Comparison of ENCODE assay signal across 8 cellular contexts in the genomic region with DNA sequence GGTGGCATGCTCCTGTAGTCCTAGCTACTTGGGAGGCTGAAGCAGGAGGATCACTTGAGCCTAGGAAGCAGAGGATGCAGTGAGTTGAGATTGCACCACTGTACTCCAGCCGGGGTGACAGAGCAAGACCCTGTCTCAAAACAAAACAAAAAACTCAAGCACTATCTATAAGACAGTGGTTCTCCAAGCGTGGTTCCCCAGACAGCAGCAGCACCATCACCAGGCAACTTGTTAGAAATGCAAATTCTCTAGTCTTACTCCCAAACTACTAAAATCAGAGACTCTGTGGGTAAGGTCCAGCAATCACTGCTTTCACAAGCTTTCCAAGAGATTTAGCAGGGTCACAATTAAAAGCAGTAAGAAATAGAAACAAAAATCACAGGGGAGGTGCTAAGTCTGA.
DNase-seq lines count a peak whose midpoint lies in the region; ATAC-seq, FAIRE-seq and TF ChIP-seq lines count a peak whose summit lies in the region.
"Not testable (repeated sequence)": the region's sequence is repeated elsewhere in the genome, so short reads cannot be mapped to it uniquely, and the experiment has no call there.

No MANE protein-coding gene starts in this region.

- not testable (repeated sequence) for H2AFZ ChIP-seq in GM12878 (ENCODE audit: control insufficient read depth, low read depth, low read length)

- RAD21 ChIA-PET in GM12878 (lab: Charles Lee; ENCODE audit: unreplicated experiment), result not testable (repeated sequence)

- intact Hi-C loops in GM12878 (cut with micrococcal nuclease; ENCODE audit: unreplicated experiment), result not testable (repeated sequence)

- H4K20me1 ChIP-seq in DOHH2 (ENCODE audit: control insufficient read depth, insufficient read depth, low read depth, low read length); GM12878 (ENCODE audit: control insufficient read depth, insufficient read depth): not testable (repeated sequence)

- H3K27ac Mint-ChIP-seq in nephron progenitor cell, result peak overlapping the region; percentile 44

- TF ChIP-seq RAD21 in GM12878 (IDR thresholded peaks at IDR 0.05; ENCODE audit: insufficient read depth, low read depth, low read length), result 0 out of 2 replicates have a peak, but pooled peaks have one; percentile 15

- not testable (repeated sequence) for H3K9ac ChIP-seq in GM12878 (ENCODE audit: control insufficient read depth, insufficient read depth, low read length)

- not testable (repeated sequence) for H3K27me3 Mint-ChIP-seq in nephron progenitor cell (ENCODE audit: low read depth, poor library complexity)

- CTCF ChIA-PET in GM12878 (lab: Yijun Ruan, JAX), result interaction anchor here (1.2 kb wide), 1 partner anchor 421 kb away, joined by 4 read pairs; no protein-coding TSS in a partner anchor

- H3K27ac ChIP-seq in DOHH2 (ENCODE audit: low read depth, low read length); GM12878 (ENCODE audit: control insufficient read depth, insufficient read depth): not testable (repeated sequence)

- H3K36me3 ChIP-seq in DOHH2 (ENCODE audit: control insufficient read depth, low read length); GM12878 (ENCODE audit: control insufficient read depth in 2 of 2, insufficient read depth in 2 of 2, low read length in 1 of 2): not testable (repeated sequence)

- TF ChIP-seq CTCF in DOHH2 (IDR thresholded peaks at IDR 0.05; ENCODE audit: low read depth, low read length, poor library complexity, severe bottlenecking), result peak; percentile 53
- TF ChIP-seq CTCF in GM12878 (IDR thresholded peaks at IDR 0.05 in 2 of 3, conservative IDR thresholded peaks at IDR 0.05 in 1 of 3; ENCODE audit: control insufficient read depth in 2 of 3, extremely low read depth in 1 of 3, insufficient read depth in 1 of 3, low read depth in 3 of 3, low read length in 3 of 3); nephron progenitor cell (IDR thresholded peaks at IDR 0.05): not testable (repeated sequence)

- H3K4me2 ChIP-seq in DOHH2 (ENCODE audit: low read length), result peak overlapping the region; percentile 34
- not testable (repeated sequence) for H3K4me2 ChIP-seq in GM12878 (ENCODE audit: control insufficient read depth, insufficient read depth)

- not testable (repeated sequence) for H3K27me3 ChIP-seq in DOHH2 (ENCODE audit: control insufficient read depth, low read length); GM12878 (replicated peaks in 1 of 2; ENCODE audit: control insufficient read depth in 2 of 2, insufficient read depth in 2 of 2, low read length in 1 of 2)

- not testable (repeated sequence) for TF ChIP-seq EP300 in GM12878 (IDR thresholded peaks at IDR 0.05; ENCODE audit: borderline replicate concordance in 1 of 2, control insufficient read depth in 1 of 2, low read depth in 2 of 2, low read length in 2 of 2)

- peaks cover 42% of the 10 kb centered on the region for H3K36me3 Mint-ChIP-seq in nephron progenitor cell (ENCODE audit: low read depth)

- H3K9me2 ChIP-seq in DOHH2 (replicated peaks; ENCODE audit: control insufficient read depth, low read length), result not testable (repeated sequence)

- SMC1A ChIA-PET in GM12878 (lab: Charles Lee; ENCODE audit: uncharacterized antibody, unreplicated experiment), result not testable (repeated sequence)

- H3K4me1 Mint-ChIP-seq in nephron progenitor cell, result not testable (repeated sequence)

- 3% methylated on average over 2 of the region's 2 CpGs for WGBS in GM12878 (ENCODE audit: insufficient coverage, insufficient replicate concordance, low lambda C conversion rate, missing lambda C conversion rate)

- DNase-seq in GM12878 (ENCODE audit: low read depth, low spot score); nephron progenitor cell: not testable (repeated sequence)

- not testable (repeated sequence) for TF ChIP-seq POLR2A in GM12878 (IDR thresholded peaks at IDR 0.05; ENCODE audit: low read depth, low read length)

- not testable (repeated sequence) for H3K9me3 ChIP-seq in DOHH2 (ENCODE audit: control insufficient read depth, insufficient read depth, low read length); GM12878 (replicated peaks; ENCODE audit: control insufficient read depth, insufficient read depth, low read length)

- not testable (repeated sequence) for H3K4me3 Mint-ChIP-seq in nephron progenitor cell

- H3K4me1 ChIP-seq in DOHH2 (ENCODE audit: control insufficient read depth, low read length), result peaks cover 37% of the 10 kb centered on the region
- H3K4me1 ChIP-seq in GM12878 (ENCODE audit: control insufficient read depth, insufficient read depth, low read length), result not testable (repeated sequence)

- H3F3A ChIP-seq in DOHH2 (ENCODE audit: control insufficient read depth, insufficient read depth), result not testable (repeated sequence)

- H3K9me3 Mint-ChIP-seq in nephron progenitor cell, result not testable (repeated sequence)

- H3K4me3 ChIP-seq in DOHH2 (ENCODE audit: low read length), result peak overlapping the region; percentile 15
- H3K4me3 ChIP-seq in GM12878, result not testable (repeated sequence)

- ATAC-seq in GM18868 (IDR thresholded peaks at IDR 0.05; ENCODE audit: unreplicated experiment), result peak; percentile 76
- peak; percentile 64 for ATAC-seq in GM21423 (IDR thresholded peaks at IDR 0.05; ENCODE audit: unreplicated experiment)
- peak; percentile 41 for ATAC-seq in HG02678 (IDR thresholded peaks at IDR 0.05; ENCODE audit: unreplicated experiment)
- peak; percentile 58 for ATAC-seq in HG03103 (IDR thresholded peaks at IDR 0.05; ENCODE audit: low read depth, unreplicated experiment)
- peak; percentile 65 for ATAC-seq in HG03469 (IDR thresholded peaks at IDR 0.05; ENCODE audit: unreplicated experiment)
- ATAC-seq in GM12878, result not testable (repeated sequence)

- POLR2A ChIA-PET in GM12878 (lab: Charles Lee), result not testable (repeated sequence)

- FAIRE-seq in GM12878 (lab: Jason Lieb, UNC), result not testable (repeated sequence)

- not testable (repeated sequence) for BruUV-seq in GM12878 (replicated peaks; lab: Mats Ljungman, UMichigan)

- in situ Hi-C loops in GM12878 (cut with MboI), result not testable (repeated sequence)

- not testable (repeated sequence) for H3K79me2 ChIP-seq in DOHH2 (ENCODE audit: control insufficient read depth, low read length); GM12878 (ENCODE audit: control insufficient read depth, insufficient read depth, low read length)
